13 cellular contexts compared by ENCODE assay signal in the genomic region with DNA sequence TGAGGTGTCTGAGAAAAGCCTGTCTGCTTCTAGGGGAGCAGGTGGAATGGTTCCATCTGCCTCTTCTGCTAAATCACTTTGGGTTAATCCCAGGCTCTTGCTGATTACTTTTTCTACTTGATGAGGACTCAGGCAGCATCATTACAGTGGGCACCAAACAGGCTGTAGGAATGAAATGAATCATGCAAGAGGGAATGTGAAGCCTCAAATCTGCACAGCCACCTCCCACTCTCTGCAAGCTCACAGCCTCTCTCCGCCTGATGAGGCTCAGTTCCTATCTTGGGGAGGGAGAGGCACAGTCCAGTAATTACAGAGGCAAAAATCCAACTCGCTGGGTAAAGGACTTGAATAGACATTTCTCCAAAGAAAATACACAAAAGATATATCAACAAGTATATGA. TPM values are rescaled to one million over a fixed set of nuclear protein-coding genes. Genes with fewer than 3 reads are reported as not detected.
A peak's percentile ranks its signal among the peaks of the same experiment; 100 is the strongest.
DNase-seq lines count a peak whose midpoint lies in the region; ATAC-seq, FAIRE-seq and TF ChIP-seq lines count a peak whose summit lies in the region.
"Had no signal": no experiment of that assay in that cellular context is flagged by ENCODE, and none has a peak within 500 bp of the region (broad histone marks: within the 10 kb centered on the region; RNA-seq: fewer than 3 reads in every experiment).

No MANE protein-coding gene starts in this region.

- DNase-seq in BJ (ENCODE audit: low read depth) (peak; percentile 40), RCC 7860 (ENCODE audit: low spot score) (peak; percentile 52), fibroblast of villous mesenchyme (ENCODE audit: low read depth) (peak; percentile 55), retina (peak; percentile 18)
- no peak for DNase-seq in stimulated activated CD4-positive, alpha-beta T cell treated with anti-CD3 and anti-CD28 coated beads, Interleukin-1b, Interleukin-23, amount 100 ng/mL, for 48 hours
- DNase-seq in activated T-cell treated with anti-CD3 and anti-CD28 coated beads, Interleukin-2, amount 50 U/mL, for 4 hours = no peak
- DNase-seq: activated CD4-positive, alpha-beta memory T cell treated with anti-CD3 and anti-CD28 coated beads for 36 hours; activated gamma-delta T cell treated with Interleukin-2 at 50 U/mL for 16 hours; CD4-positive, alpha-beta T cell; cortex of kidney; lower lobe of right lung had no signal

- POLR2A ChIA-PET in BJ (lab: Charles Lee) = no interaction called here

- CTCF ChIA-PET in BJ (lab: Yijun Ruan, JAX) = interaction anchor here (1.0 kb wide), 1 partner anchor 19 kb away, joined by 3 read pairs; no protein-coding TSS in a partner anchor

- no peaks in the 10 kb centered on the region for H3K27me3 ChIP-seq in BJ (ENCODE audit: control insufficient read depth, insufficient read depth, low read length)

- H3K4me3 Mint-ChIP-seq in activated T-cell treated with anti-CD3 and anti-CD28 coated beads, Interleukin-2, amount 50 U/mL, for 4 hours = no peak overlapping the region
- H3K4me3 Mint-ChIP-seq: activated CD4-positive, alpha-beta memory T cell treated with anti-CD3 and anti-CD28 coated beads for 36 hours; CD4-positive, alpha-beta T cell had no signal

- no peaks in the 10 kb centered on the region for H3K9me3 Mint-ChIP-seq in activated T-cell treated with anti-CD3 and anti-CD28 coated beads, Interleukin-2, amount 50 U/mL, for 4 hours
- H3K9me3 Mint-ChIP-seq: activated CD4-positive, alpha-beta memory T cell treated with anti-CD3 and anti-CD28 coated beads for 36 hours; CD4-positive, alpha-beta T cell had no signal

- ATAC-seq in HG03045 (IDR thresholded peaks at IDR 0.05; ENCODE audit: unreplicated experiment) = no peak
- no peak for ATAC-seq in HG03196 (IDR thresholded peaks at IDR 0.05; ENCODE audit: unreplicated experiment)
- no peak for ATAC-seq in activated T-cell treated with anti-CD3 and anti-CD28 coated beads, Interleukin-2, amount 50 U/mL, for 4 hours

- FAIRE-seq in RCC 7860 (lab: Jason Lieb, UNC) = peak; percentile 91

- no peaks in the 10 kb centered on the region for H3K36me3 Mint-ChIP-seq in activated T-cell treated with anti-CD3 and anti-CD28 coated beads, Interleukin-2, amount 50 U/mL, for 4 hours (ENCODE audit: insufficient read depth)
- H3K36me3 Mint-ChIP-seq: activated CD4-positive, alpha-beta memory T cell treated with anti-CD3 and anti-CD28 coated beads for 36 hours had no signal

- TF ChIP-seq CTCF in BJ (IDR thresholded peaks at IDR 0.05; ENCODE audit: insufficient read depth, low read depth, low read length) (no peak), fibroblast of villous mesenchyme (IDR thresholded peaks at IDR 0.05; ENCODE audit: insufficient read depth, low read depth, low read length) (no peak)

- peaks cover 1% of the 10 kb centered on the region; the same call in 1 of the 2 replicates for H3K36me3 ChIP-seq in BJ (ENCODE audit: control insufficient read depth, insufficient read depth, low read length)
- H3K36me3 ChIP-seq: lower lobe of right lung had no signal

- no peaks in the 10 kb centered on the region for H3K4me1 Mint-ChIP-seq in activated T-cell treated with anti-CD3 and anti-CD28 coated beads, Interleukin-2, amount 50 U/mL, for 4 hours (ENCODE audit: low read depth)

- no peak overlapping the region for H3K4me3 ChIP-seq in BJ (ENCODE audit: low read depth, low read length)
- no peak overlapping the region for H3K4me3 ChIP-seq in fibroblast of villous mesenchyme (ENCODE audit: low read depth, low read length)
- H3K4me3 ChIP-seq: lower lobe of right lung had no signal

- H3K27me3 Mint-ChIP-seq in activated T-cell treated with anti-CD3 and anti-CD28 coated beads, Interleukin-2, amount 50 U/mL, for 4 hours (ENCODE audit: low read depth) = peaks cover 10% of the 10 kb centered on the region

RNA-seq across cellular contexts. Expression of gene HSPA12A, which starts 34.0 kb away (rescaled TPM):
- 7.0 and 7.9 TPM in 2 replicates for polyA plus RNA-seq in BJ (2011; rRNA removed)
- polyA minus RNA-seq in BJ (2011; rRNA and poly(A)+ RNA removed) = 7.6 and 9.0 TPM in 2 replicates
- total RNA-seq in fibroblast of villous mesenchyme = 22.9 and 35.4 TPM in 2 replicates
- total RNA-seq in activated T-cell treated with anti-CD3 and anti-CD28 coated beads, Interleukin-2, amount 50 U/mL, for 4 hours = under 1 TPM; 0.15 to 0.45 (median 0.16) TPM

Comparison
In these comparisons a context has a peak if more than half of its experiments do, and no peak if none do; other contexts are left out.
1. DNase-seq: peak in BJ (single experiment), RCC 7860 (single experiment), fibroblast of villous mesenchyme (single experiment) and retina (single experiment); none in stimulated activated CD4-positive, alpha-beta T cell treated with anti-CD3 and anti-CD28 coated beads, Interleukin-1b, Interleukin-23, amount 100 ng/mL, for 48 hours (single experiment) and activated T-cell treated with anti-CD3 and anti-CD28 coated beads, Interleukin-2, amount 50 U/mL, for 4 hours (single experiment).
2. RNA of gene HSPA12A, which starts 34.0 kb away (total RNA-seq): 22.9 to 35.4 TPM in fibroblast of villous mesenchyme; 0.15 to 0.45 TPM in activated T-cell treated with anti-CD3 and anti-CD28 coated beads, Interleukin-2, amount 50 U/mL, for 4 hours; every median in the first group is over 10 times any median in the second.